ENCODE assay signal across 10 cellular contexts in the genomic region with DNA sequence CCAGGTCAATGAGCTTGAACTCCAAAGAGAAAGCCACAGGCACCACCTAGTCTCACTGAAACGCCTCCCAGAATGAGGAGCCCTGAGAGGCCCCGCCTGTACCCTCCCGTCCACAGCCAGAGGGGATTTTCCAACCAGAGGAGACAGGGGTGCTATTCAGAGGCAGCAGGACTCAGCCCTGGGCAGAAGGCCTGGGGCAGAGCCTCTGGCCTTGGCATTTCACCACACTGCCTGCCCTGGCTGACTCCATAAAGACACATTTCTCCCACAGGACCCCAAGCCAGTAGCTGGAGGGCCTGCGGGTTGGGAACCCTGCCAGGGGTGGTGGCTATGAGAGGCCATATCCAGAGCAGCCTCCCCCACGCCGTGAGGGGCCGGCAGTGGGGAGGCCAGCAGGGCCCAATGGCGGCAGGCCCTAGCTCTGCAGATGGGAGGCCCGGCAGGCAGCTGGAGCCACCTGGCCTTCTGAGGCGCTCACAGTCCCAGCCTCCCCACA.
A peak's percentile ranks its signal among the peaks of the same experiment; 100 is the strongest.
DNase-seq lines count a peak whose midpoint lies in the region; ATAC-seq and TF ChIP-seq lines count a peak whose summit lies in the region.
"Had no signal": no experiment of that assay in that cellular context is flagged by ENCODE, and none has a peak within 500 bp of the region (broad histone marks: within the 10 kb centered on the region; RNA-seq: fewer than 3 reads in every experiment).

No MANE protein-coding gene starts in this region.

- DNase-seq in Panc1 (ENCODE audit: low read depth, low spot score) (no peak), fibroblast of villous mesenchyme (ENCODE audit: low read depth) (peak; percentile 67), occipital lobe (lab: John Stamatoyannopoulos, UW) (peak; percentile 44), NCI-H1694 treated with DMSO at 0.1 percent for 48 hours (lab: John Stamatoyannopoulos, UW) (no peak), NCI-H1694 (lab: John Stamatoyannopoulos, UW) (no peak), SIG-M5 treated with dmso at 0.1 percent for 504 hours (lab: John Stamatoyannopoulos, UW; ENCODE audit: unreplicated experiment) (no peak)
- DNase-seq: activated CD4-positive, alpha-beta T cell treated with anti-CD3 and anti-CD28 coated beads, Interleukin-2, amount 50 U/mL, for 48 hours; nephron progenitor cell had no signal

- H3K27ac ChIP-seq in BLaER1 (peak overlapping the region; percentile 78), Panc1 (ENCODE audit: low read length) (no peak overlapping the region)

- TF ChIP-seq CTCF in Panc1 (IDR thresholded peaks at IDR 0.05) = no peak
- TF ChIP-seq CTCF in fibroblast of villous mesenchyme (IDR thresholded peaks at IDR 0.05; ENCODE audit: insufficient read depth, low read depth, low read length) = no peak

- peak overlapping the region; percentile 77 for H3K4me2 ChIP-seq in BLaER1

- ATAC-seq in Panc1 (0 out of 2 replicates have a peak, but pooled peaks have one; percentile 20), GM21825 (IDR thresholded peaks at IDR 0.05; ENCODE audit: unreplicated experiment) (no peak)

- H3K9me3 ChIP-seq in BLaER1 = peaks cover 8% of the 10 kb centered on the region; the same call in 1 of the 2 replicates
- H3K9me3 ChIP-seq in Panc1 (ENCODE audit: control insufficient read depth, insufficient read depth, low read depth, low read length) = no peaks in the 10 kb centered on the region

- H3K36me3 ChIP-seq in BLaER1 = no peaks in the 10 kb centered on the region
- no peaks in the 10 kb centered on the region for H3K36me3 ChIP-seq in Panc1 (ENCODE audit: control insufficient read depth, insufficient read depth, low read length)

- in situ Hi-C loops in Panc1 (cut with HindIII; ENCODE audit: low pct_unique_long_range_greater_than_20kb, low sequenced_read_pairs) = no loop called here

- intact Hi-C loops in Panc1 (cut with micrococcal nuclease; ENCODE audit: unreplicated experiment) = no loop called here

- POLR2A ChIA-PET in Panc1 (lab: Charles Lee) = interaction anchor here (0.6 kb wide), 1 partner anchor 292 kb away, joined by 4 read pairs; no protein-coding TSS in a partner anchor

- H3K4me1 ChIP-seq in BLaER1 (peaks cover 36% of the 10 kb centered on the region), Panc1 (ENCODE audit: control insufficient read depth, insufficient read depth, low read length) (no peaks in the 10 kb centered on the region)

- no peaks in the 10 kb centered on the region; the same call in 1 of the 2 replicates for H3K27me3 ChIP-seq in BLaER1
- no peaks in the 10 kb centered on the region for H3K27me3 ChIP-seq in Panc1 (ENCODE audit: control insufficient read depth, insufficient read depth, low read length)

- CTCF ChIA-PET in Panc1 (lab: Charles Lee) = interaction anchor here (0.6 kb wide), 1 partner anchor 235 kb away, joined by 8 read pairs; no protein-coding TSS in a partner anchor

- H3K9ac ChIP-seq in BLaER1 = peak overlapping the region; percentile 62

- no peak overlapping the region for H3K4me3 ChIP-seq in BLaER1
- H3K4me3 ChIP-seq in Panc1 (ENCODE audit: low read depth in 2 of 2, low read length in 2 of 2) = no peak overlapping the region
- H3K4me3 ChIP-seq in fibroblast of villous mesenchyme (ENCODE audit: low read depth, low read length) = no peak overlapping the region

- no TSS peak for BruUV-seq in Panc1 (replicated peaks; lab: Mats Ljungman, UMichigan)

- H4K20me1 ChIP-seq in BLaER1 = no peaks in the 10 kb centered on the region

Comparison
In these comparisons a context has a peak if more than half of its experiments do, and no peak if none do; other contexts are left out.
1. DNase-seq: peak in fibroblast of villous mesenchyme (single experiment) and occipital lobe (single experiment); none in Panc1 (single experiment), NCI-H1694 treated with DMSO at 0.1 percent for 48 hours (single experiment), NCI-H1694 (single experiment) and SIG-M5 treated with dmso at 0.1 percent for 504 hours (single experiment).